13 cellular contexts compared by ENCODE assay signal in genomic region chr20:20548527-20549266, GRCh38.
A peak's percentile ranks its signal among the peaks of the same experiment; 100 is the strongest.
DNase-seq lines count a peak whose midpoint lies in the region; ATAC-seq, FAIRE-seq and TF ChIP-seq lines count a peak whose summit lies in the region.
"Had no signal": no experiment of that assay in that cellular context is flagged by ENCODE, and none has a peak within 500 bp of the region (broad histone marks: within the 10 kb centered on the region; RNA-seq: fewer than 3 reads in every experiment).

No MANE protein-coding gene starts in this region.

- H3K36me3 ChIP-seq in small intestine (ENCODE audit: control insufficient read depth in 2 of 2, insufficient read depth in 2 of 2, low read length in 2 of 2) (peaks cover 0 to 3% of the 10 kb centered on the region in 2 donors), GM23338 (ENCODE audit: insufficient read depth) (no peaks in the 10 kb centered on the region)

- H3K79me2 ChIP-seq in GM23338 (replicated peaks; ENCODE audit: insufficient read depth), result no peaks in the 10 kb centered on the region

- H3K4me2 ChIP-seq in GM23338, result no peak overlapping the region

- no peak overlapping the region for H3K27ac Mint-ChIP-seq in stimulated activated effector memory CD8-positive, alpha-beta T cell treated with anti-CD3 and anti-CD28 coated beads, Interleukin-12 subunit alpha, Interleukin-12 subunit beta, amount 100 ng/mL, for 72 hours
- H3K27ac Mint-ChIP-seq in GM23338, result no peak overlapping the region
- H3K27ac Mint-ChIP-seq: activated naive CD8-positive, alpha-beta T cell treated with anti-CD3 and anti-CD28 coated beads for 36 hours had no signal

- H3K36me3 Mint-ChIP-seq in stimulated activated effector memory CD8-positive, alpha-beta T cell treated with anti-CD3 and anti-CD28 coated beads, Interleukin-12 subunit alpha, Interleukin-12 subunit beta, amount 100 ng/mL, for 72 hours, result peaks cover 21% of the 10 kb centered on the region
- 0 out of 3 replicates have a peak, but pooled peaks cover 3% of the 10 kb centered on the region for H3K36me3 Mint-ChIP-seq in GM23338 (ENCODE audit: low read depth)

- no peak for FAIRE-seq in small intestine (lab: Jason Lieb, UNC)
- FAIRE-seq: H1, RCC 7860 had no signal

- peaks cover 2% of the 10 kb centered on the region for H3K27me3 Mint-ChIP-seq in GM23338 (ENCODE audit: insufficient read depth, low read depth, poor library complexity)
- H3K27me3 Mint-ChIP-seq: activated naive CD8-positive, alpha-beta T cell treated with anti-CD3 and anti-CD28 coated beads for 36 hours had no signal

- no peaks in the 10 kb centered on the region for H3K9me3 ChIP-seq in small intestine (ENCODE audit: control insufficient read depth, low read depth)
- H3K9me3 ChIP-seq: sigmoid colon, testis had no signal

- peaks cover 4 to 10% of the 10 kb centered on the region in 2 donors for H3K4me1 ChIP-seq in small intestine (ENCODE audit: control insufficient read depth in 2 of 2, insufficient read depth in 1 of 2, low read depth in 1 of 2, low read length in 1 of 2)
- no peaks in the 10 kb centered on the region for H3K4me1 ChIP-seq in GM23338 (ENCODE audit: insufficient read depth)
- H3K4me1 ChIP-seq: sigmoid colon, testis had no signal

- no peak overlapping the region for H3K27ac ChIP-seq in small intestine (ENCODE audit: low read depth in 1 of 2, low read length in 1 of 2)
- no peak overlapping the region for H3K27ac ChIP-seq in GM23338 (ENCODE audit: low read depth)
- H3K27ac ChIP-seq: sigmoid colon, testis had no signal

- ATAC-seq in stimulated activated effector memory CD8-positive, alpha-beta T cell treated with anti-CD3 and anti-CD28 coated beads, Interleukin-12 subunit alpha, Interleukin-12 subunit beta, amount 100 ng/mL, for 72 hours, result no peak
- ATAC-seq in HG03135 (IDR thresholded peaks at IDR 0.05; ENCODE audit: unreplicated experiment), result no peak
- ATAC-seq in GM23338, result no peak

- no peak for TF ChIP-seq CTCF in GM23338 (conservative IDR thresholded peaks at IDR 0.05; ENCODE audit: low read depth in 2 of 2)

- peaks cover 26% of the 10 kb centered on the region for H3K4me1 Mint-ChIP-seq in stimulated activated effector memory CD8-positive, alpha-beta T cell treated with anti-CD3 and anti-CD28 coated beads, Interleukin-12 subunit alpha, Interleukin-12 subunit beta, amount 100 ng/mL, for 72 hours
- H3K4me1 Mint-ChIP-seq in GM23338, result no peaks in the 10 kb centered on the region

- H3K4me3 ChIP-seq in small intestine (ENCODE audit: low read depth in 1 of 2, low read length in 2 of 2) (no peak overlapping the region), GM23338 (no peak overlapping the region)
- H3K4me3 ChIP-seq: sigmoid colon, testis had no signal

- no peaks in the 10 kb centered on the region for H4K20me1 ChIP-seq in GM23338 (replicated peaks; ENCODE audit: insufficient read depth)

- no peaks in the 10 kb centered on the region for H3F3A ChIP-seq in GM23338 (replicated peaks; ENCODE audit: low read depth)

- DNase-seq in HuH-7.5 (ENCODE audit: low spot score) (peak; percentile 22), NCI-H510A (lab: John Stamatoyannopoulos, UW) (peak; percentile 43), cerebellum (ENCODE audit: low spot score) (peak; percentile 74), small intestine (peak; percentile 78), GM23338 (ENCODE audit: low spot score) (no peak)
- no peak for DNase-seq in stimulated activated effector memory CD8-positive, alpha-beta T cell treated with anti-CD3 and anti-CD28 coated beads, Interleukin-12 subunit alpha, Interleukin-12 subunit beta, amount 100 ng/mL, for 72 hours (ENCODE audit: low spot score in 2 of 2)
- DNase-seq: activated naive CD8-positive, alpha-beta T cell treated with anti-CD3 and anti-CD28 coated beads for 36 hours; cortex of kidney; sigmoid colon; testis had no signal

- H3K9me3 Mint-ChIP-seq in stimulated activated effector memory CD8-positive, alpha-beta T cell treated with anti-CD3 and anti-CD28 coated beads, Interleukin-12 subunit alpha, Interleukin-12 subunit beta, amount 100 ng/mL, for 72 hours, result no peaks in the 10 kb centered on the region
- no peaks in the 10 kb centered on the region for H3K9me3 Mint-ChIP-seq in GM23338
- H3K9me3 Mint-ChIP-seq: activated naive CD8-positive, alpha-beta T cell treated with anti-CD3 and anti-CD28 coated beads for 36 hours had no signal

- 13 to 71% (median 42%) methylated on average over 5 of the region's 5 CpGs for WGBS in small intestine, 3 donors

- no peaks in the 10 kb centered on the region for H3K9me2 ChIP-seq in GM23338 (ENCODE audit: insufficient read depth)

- H2AFZ ChIP-seq in GM23338, result no peak overlapping the region

- no peak overlapping the region for H3K4me3 Mint-ChIP-seq in stimulated activated effector memory CD8-positive, alpha-beta T cell treated with anti-CD3 and anti-CD28 coated beads, Interleukin-12 subunit alpha, Interleukin-12 subunit beta, amount 100 ng/mL, for 72 hours
- H3K4me3 Mint-ChIP-seq in GM23338, result no peak overlapping the region
- H3K4me3 Mint-ChIP-seq: activated naive CD8-positive, alpha-beta T cell treated with anti-CD3 and anti-CD28 coated beads for 36 hours had no signal

- H3K27me3 ChIP-seq in small intestine (ENCODE audit: control insufficient read depth in 2 of 2, insufficient read depth in 2 of 2, low read length in 2 of 2) (no peaks in the 10 kb centered on the region), GM23338 (ENCODE audit: insufficient read depth) (no peaks in the 10 kb centered on the region)
- H3K27me3 ChIP-seq: sigmoid colon, testis had no signal

TF ChIP-seq in GM23338, 12 proteins besides CTCF, POLR2A, EP300 and RAD21:
- no peak for TF ChIP-seq NANOG (IDR thresholded peaks at IDR 0.05; ENCODE audit: borderline replicate concordance)
- no peak for TF ChIP-seq POLR2AphosphoS5 (IDR thresholded peaks at IDR 0.05; ENCODE audit: low read depth)
TF ChIP-seq in GM23338: peak in this region for 0.

Comparison
In these comparisons a context has a peak if more than half of its experiments do, and no peak if none do; other contexts are left out.
1. DNase-seq: peak in HuH-7.5 (single experiment), NCI-H510A (single experiment), cerebellum (single experiment) and small intestine (single experiment); none in stimulated activated effector memory CD8-positive, alpha-beta T cell treated with anti-CD3 and anti-CD28 coated beads, Interleukin-12 subunit alpha, Interleukin-12 subunit beta, amount 100 ng/mL, for 72 hours (0 of 2) and GM23338 (single experiment).